20 cellular contexts compared by ENCODE assay signal in genomic region chr1:186228751-186229150, GRCh38.
"Had no signal": no experiment of that assay in that cellular context is flagged by ENCODE, and none has a peak within 500 bp of the region (broad histone marks: within the 10 kb centered on the region; RNA-seq: fewer than 3 reads in every experiment).

No MANE protein-coding gene starts in this region.

- H3K27ac ChIP-seq: colonic mucosa, epithelial cell of prostate, esophagus muscularis mucosa, gastrocnemius medialis, heart right ventricle, left lung, lower lobe of right lung had no signal

- ATAC-seq: effector memory CD8-positive, alpha-beta T cell; gastrocnemius medialis; left cardiac atrium; left lung; lower lobe of right lung; mucosa of descending colon had no signal

- DNase-seq: colonic mucosa; cortex of kidney; effector CD8-positive, alpha-beta T cell; effector memory CD8-positive, alpha-beta T cell; endodermal cell; foreskin fibroblast; foreskin melanocyte; gastrocnemius medialis; glutamatergic neuron; head of caudate nucleus; heart right ventricle; hippocampal formation; left cardiac atrium; left lung; lower lobe of right lung; mesenchymal stem cell; mucosa of descending colon; naive B cell had no signal

- H3K36me3 ChIP-seq: colonic mucosa, esophagus muscularis mucosa, gastrocnemius medialis, heart right ventricle, left lung, lower lobe of right lung had no signal

- H3K9me3 ChIP-seq: colonic mucosa, esophagus muscularis mucosa, gastrocnemius medialis, heart right ventricle, lower lobe of right lung, mucosa of descending colon had no signal

- H3K4me3 ChIP-seq: colonic mucosa, esophagus muscularis mucosa, gastrocnemius medialis, heart right ventricle, left lung, lower lobe of right lung, mucosa of descending colon had no signal

- H3K4me1 ChIP-seq: colonic mucosa, esophagus muscularis mucosa, gastrocnemius medialis, heart right ventricle, left lung, lower lobe of right lung had no signal

- H3K27me3 ChIP-seq: colonic mucosa, esophagus muscularis mucosa, gastrocnemius medialis, heart right ventricle, left lung had no signal
